1 cellular context compared by ENCODE assay signal in genomic region chr1:148402152-148403084, GRCh38.
TF ChIP-seq lines count a peak whose summit lies in the region.

No MANE protein-coding gene starts in this region.

TF ChIP-seq in A549, 52 proteins besides CTCF, POLR2A, EP300 and RAD21 (continued from another document):
- TF ChIP-seq JUN (IDR thresholded peaks at IDR 0.05) = peak; percentile 83 to 89; a peak in 4 of 5 replicates
